Comparison of ENCODE assay signal across 1 cellular context in genomic region chr3:51671090-51672082, GRCh38.
A peak's percentile ranks its signal among the peaks of the same experiment; 100 is the strongest.
TF ChIP-seq lines count a peak whose summit lies in the region.

TEX264 (plus strand) TSS chr3:51671252; CDS start chr3:51674305, 3,053 bp downstream.

TF ChIP-seq in H1, 55 proteins besides CTCF, POLR2A, EP300 and RAD21:
- TF ChIP-seq TCF12 (IDR thresholded peaks at IDR 0.05; ENCODE audit: low read depth, low read length) (no peak), JUN (IDR thresholded peaks at IDR 0.05; ENCODE audit: low read depth, low read length) (no peak), RFX5 (IDR thresholded peaks at IDR 0.05; ENCODE audit: borderline replicate concordance, low read depth, low read length) (no peak), JUND (IDR thresholded peaks at IDR 0.05; ENCODE audit: low read length) (no peak), TBP (IDR thresholded peaks at IDR 0.05; ENCODE audit: low read depth, low read length) (peak; percentile 71), RBBP5 (IDR thresholded peaks at IDR 0.05; ENCODE audit: borderline replicate concordance, low read depth, low read length) (0 out of 2 replicates have a peak, but pooled peaks have one; percentile 40), SIX5 (IDR thresholded peaks at IDR 0.05; ENCODE audit: low read depth, low read length) (no peak), SP4 (IDR thresholded peaks at IDR 0.05; ENCODE audit: low read length) (no peak), BRCA1 (IDR thresholded peaks at IDR 0.05; ENCODE audit: low read depth, low read length) (no peak), RXRA (IDR thresholded peaks at IDR 0.05; ENCODE audit: insufficient read depth, low read depth, low read length) (no peak), SIN3A (conservative IDR thresholded peaks at IDR 0.05 in 1 of 2, IDR thresholded peaks at IDR 0.05 in 1 of 2; ENCODE audit: low read depth in 1 of 2, low read length in 2 of 2) (peak in 1 of 2 experiments; percentile 56; a peak in 2 of 4 replicates), E2F6 (IDR thresholded peaks at IDR 0.05) (peak; percentile 59; the same call in 1 of the 2 replicates), CBX5 (IDR thresholded peaks at IDR 0.05; ENCODE audit: low read depth, low read length) (no peak), ATF2 (IDR thresholded peaks at IDR 0.05; ENCODE audit: low read length) (no peak; the same call in 1 of the 2 replicates), MAFK (IDR thresholded peaks at IDR 0.05; ENCODE audit: low read depth, low read length) (no peak), ZNF274 (IDR thresholded peaks at IDR 0.05; ENCODE audit: borderline replicate concordance, extremely low read depth, low read length) (no peak), CTBP2 (IDR thresholded peaks at IDR 0.05; ENCODE audit: borderline replicate concordance, insufficient read depth, insufficient read length, low read length) (no peak), HDAC2 (IDR thresholded peaks at IDR 0.05; ENCODE audit: borderline replicate concordance in 1 of 2, low read depth in 2 of 2, low read length in 2 of 2) (0 out of 4 replicates have a peak, but pooled peaks have one; percentile 5 to 65), SP2 (IDR thresholded peaks at IDR 0.05; ENCODE audit: low read length) (no peak), MAX (IDR thresholded peaks at IDR 0.05) (peak; percentile 90), TEAD4 (IDR thresholded peaks at IDR 0.05; ENCODE audit: low read depth, low read length) (no peak), BCL11A (IDR thresholded peaks at IDR 0.05; ENCODE audit: low read depth in 2 of 2, low read length in 2 of 2) (no peak), TAF1 (IDR thresholded peaks at IDR 0.05; ENCODE audit: low read depth, low read length) (peak; percentile 51; the same call in 1 of the 2 replicates), ATF3 (IDR thresholded peaks at IDR 0.05; ENCODE audit: insufficient read depth, low read depth, low read length) (no peak), SRF (IDR thresholded peaks at IDR 0.05; ENCODE audit: low read depth, low read length) (no peak), KDM1A (IDR thresholded peaks at IDR 0.05; ENCODE audit: borderline replicate concordance, low read length) (no peak), CHD2 (IDR thresholded peaks at IDR 0.05; ENCODE audit: low read length) (no peak), NANOG (IDR thresholded peaks at IDR 0.05; ENCODE audit: insufficient read depth, low read depth, low read length, poor library complexity, severe bottlenecking) (no peak), CBX8 (IDR thresholded peaks at IDR 0.05; ENCODE audit: borderline replicate concordance, low read depth, low read length) (no peak), USF2 (IDR thresholded peaks at IDR 0.05; ENCODE audit: low read length) (no peak), CHD1 (IDR thresholded peaks at IDR 0.05; ENCODE audit: low read depth, low read length) (no peak), HDAC6 (IDR thresholded peaks at IDR 0.05; ENCODE audit: low read depth, low read length) (no peak), KDM5A (IDR thresholded peaks at IDR 0.05; ENCODE audit: low read length) (no peak), RNF2 (IDR thresholded peaks at IDR 0.05; ENCODE audit: borderline replicate concordance, low read depth, low read length, missing control alignments, poor library complexity, severe bottlenecking) (no peak), SP1 (IDR thresholded peaks at IDR 0.05; ENCODE audit: low read depth, low read length) (no peak), ASH2L (IDR thresholded peaks at IDR 0.05; ENCODE audit: low read length) (peak; percentile 46), KDM4A (IDR thresholded peaks at IDR 0.05; ENCODE audit: low read depth, low read length, severe bottlenecking) (peak; percentile 66), SIRT6 (IDR thresholded peaks at IDR 0.05; ENCODE audit: low read length) (no peak), CHD7 (IDR thresholded peaks at IDR 0.05; ENCODE audit: insufficient replicate concordance, low read length) (no peak), TAF7 (optimal IDR thresholded peaks at IDR 0.05; ENCODE audit: borderline replicate concordance, low read depth, low read length) (no peak), PHF8 (conservative IDR thresholded peaks at IDR 0.05; ENCODE audit: low read depth, low read length) (peak; percentile 52; the same call in 1 of the 2 replicates), POU5F1 (IDR thresholded peaks at IDR 0.05; ENCODE audit: low read depth, low read length) (no peak), CEBPB (IDR thresholded peaks at IDR 0.05; ENCODE audit: low read depth, low read length) (no peak), GABPA (IDR thresholded peaks at IDR 0.05; ENCODE audit: borderline replicate concordance, insufficient read depth, low read length) (0 out of 2 replicates have a peak, but pooled peaks have one; percentile 42), SUZ12 (IDR thresholded peaks at IDR 0.05; ENCODE audit: low read length) (peak; percentile 39; the same call in 1 of the 2 replicates), GTF2F1 (IDR thresholded peaks at IDR 0.05; ENCODE audit: borderline replicate concordance, low read depth, low read length) (no peak), FOSL1 (IDR thresholded peaks at IDR 0.05; ENCODE audit: insufficient read depth, low read depth, low read length) (0 out of 2 replicates have a peak, but pooled peaks have one; percentile 12), EGR1 (IDR thresholded peaks at IDR 0.05; ENCODE audit: borderline replicate concordance, low read depth, low read length) (no peak), EZH2 (IDR thresholded peaks at IDR 0.05; ENCODE audit: low read depth, low read length, severe bottlenecking) (peak; percentile 39), NRF1 (IDR thresholded peaks at IDR 0.05; ENCODE audit: low read depth, low read length) (peak; percentile 4; the same call in 1 of the 2 replicates), YY1 (IDR thresholded peaks at IDR 0.05; ENCODE audit: low read depth, low read length) (no peak), CREB1 (IDR thresholded peaks at IDR 0.05) (no peak), SAP30 (IDR thresholded peaks at IDR 0.05; ENCODE audit: insufficient read depth, insufficient replicate concordance, low read length) (no peak), BACH1 (IDR thresholded peaks at IDR 0.05; ENCODE audit: low read length) (peak; percentile 52), POLR2AphosphoS5 (IDR thresholded peaks at IDR 0.05; ENCODE audit: low read depth, low read length) (peak; percentile 34)
